ENCODE assay signal across 7 cellular contexts in genomic region chr11:128521697-128522062, GRCh38.
DNase-seq lines count a peak whose midpoint lies in the region; ATAC-seq and TF ChIP-seq lines count a peak whose summit lies in the region.

No MANE protein-coding gene starts in this region.

- H3F3A ChIP-seq in GM23248 (ENCODE audit: insufficient read depth) (peaks cover 64% of the 10 kb centered on the region), neural cell (ENCODE audit: insufficient read depth, low read length, poor library complexity, severe bottlenecking) (no peaks in the 10 kb centered on the region)

- H3K9ac ChIP-seq in GM23248 (peak overlapping the region; percentile 100), neural cell (ENCODE audit: low read length) (no peak overlapping the region)

- no peak for TF ChIP-seq RAD21 in neural cell (conservative IDR thresholded peaks at IDR 0.05)

- DNase-seq in GM23248 = peak; percentile 43
- DNase-seq in RWPE2 (ENCODE audit: low spot score) = no peak
- DNase-seq in epithelial cell of proximal tubule (ENCODE audit: low read depth) = no peak
- DNase-seq in stimulated activated CD8-positive, alpha-beta memory T cell treated with anti-CD3 and anti-CD28 coated beads, Interleukin-4, amount 100 ng/mL, for 48 hours = no peak

- H3K9me2 ChIP-seq in GM23248 (ENCODE audit: insufficient read depth) (no peaks in the 10 kb centered on the region), neural cell (ENCODE audit: insufficient read depth, low read length) (no peaks in the 10 kb centered on the region)

- H3K36me3 ChIP-seq in GM23248 (ENCODE audit: low read depth) (0 out of 2 replicates have a peak, but pooled peaks cover 7% of the 10 kb centered on the region), RWPE2 (ENCODE audit: low read depth) (peaks cover 42% of the 10 kb centered on the region), neural cell (ENCODE audit: insufficient read depth, low read length) (no peaks in the 10 kb centered on the region)

- ATAC-seq in RWPE2 (ENCODE audit: low read depth) (no peak), GM18907 (IDR thresholded peaks at IDR 0.05; ENCODE audit: unreplicated experiment) (no peak), HG03520 (IDR thresholded peaks at IDR 0.05; ENCODE audit: unreplicated experiment) (no peak)

- 0 to 3% methylated on average over 19 of the region's 19 CpGs for WGBS in GM23248 (ENCODE audit: low coverage in 1 of 2, low lambda C conversion rate in 2 of 2, missing lambda C conversion rate in 2 of 2), 2 experiments

- H3K79me2 ChIP-seq in GM23248 (ENCODE audit: insufficient read depth) (peaks cover 53% of the 10 kb centered on the region), neural cell (replicated peaks; ENCODE audit: insufficient read depth, low read length) (no peaks in the 10 kb centered on the region)

- peaks cover 21% of the 10 kb centered on the region; the same call in 1 of the 2 replicates for H4K20me1 ChIP-seq in GM23248 (ENCODE audit: insufficient read depth)
- H4K20me1 ChIP-seq in neural cell (ENCODE audit: insufficient read depth) = no peaks in the 10 kb centered on the region

- H2AFZ ChIP-seq in GM23248 = no peak overlapping the region
- no peak overlapping the region for H2AFZ ChIP-seq in neural cell (ENCODE audit: low read depth, low read length)

- H3K27ac ChIP-seq in GM23248 (peak overlapping the region; percentile 99), RWPE2 (ENCODE audit: poor library complexity, severe bottlenecking) (peak overlapping the region; percentile 98), neural cell (ENCODE audit: low read length) (no peak overlapping the region)

- H3K4me3 ChIP-seq in GM23248 (peak overlapping the region; percentile 99), RWPE2 (ENCODE audit: severe bottlenecking) (peak overlapping the region; percentile 60), epithelial cell of proximal tubule (ENCODE audit: low read depth, low read length) (peak overlapping the region; percentile 94), neural cell (ENCODE audit: low read length) (peak overlapping the region; percentile 69)

- in situ Hi-C loops in GM23248 (cut with MboI) = loop anchor here (25.0 kb wide), 1 partner anchor 484 kb away; no protein-coding TSS in a partner anchor

- no peak for TF ChIP-seq CTCF in RWPE2 (IDR thresholded peaks at IDR 0.05; ENCODE audit: poor library complexity, severe bottlenecking)
- TF ChIP-seq CTCF in epithelial cell of proximal tubule (conservative IDR thresholded peaks at IDR 0.05; ENCODE audit: low read depth, low read length) = no peak
- no peak for TF ChIP-seq CTCF in neural cell (IDR thresholded peaks at IDR 0.05; ENCODE audit: poor library complexity, severe bottlenecking)

- H3K27me3 ChIP-seq in GM23248 (replicated peaks; ENCODE audit: insufficient read depth) (no peaks in the 10 kb centered on the region), RWPE2 (ENCODE audit: insufficient read depth, poor library complexity, severe bottlenecking) (no peaks in the 10 kb centered on the region), neural cell (ENCODE audit: insufficient read depth, low read depth, low read length) (peaks cover 100% of the 10 kb centered on the region)

- H3K4me1 ChIP-seq in GM23248 (ENCODE audit: insufficient read depth) = peaks cover 52% of the 10 kb centered on the region
- peaks cover 64% of the 10 kb centered on the region for H3K4me1 ChIP-seq in RWPE2 (ENCODE audit: insufficient read depth, poor library complexity, severe bottlenecking)

- no peak for TF ChIP-seq EP300 in neural cell (conservative IDR thresholded peaks at IDR 0.05; ENCODE audit: poor library complexity, severe bottlenecking)

- H3K4me2 ChIP-seq in GM23248 (ENCODE audit: unreplicated experiment) = peak overlapping the region; percentile 92
- H3K4me2 ChIP-seq in neural cell (ENCODE audit: low read length) = no peak overlapping the region

- H3K9me3 ChIP-seq in GM23248 (ENCODE audit: low read depth) = no peaks in the 10 kb centered on the region
- H3K9me3 ChIP-seq in RWPE2 (ENCODE audit: severe bottlenecking) = no peaks in the 10 kb centered on the region
- H3K9me3 ChIP-seq in neural cell (ENCODE audit: low read length) = no peaks in the 10 kb centered on the region

TF ChIP-seq in neural cell, 6 proteins besides CTCF, POLR2A, EP300 and RAD21:
- no peak for TF ChIP-seq POLR2AphosphoS5 (IDR thresholded peaks at IDR 0.05)
- no peak for TF ChIP-seq REST (IDR thresholded peaks at IDR 0.05; ENCODE audit: borderline replicate concordance)
- no peak for TF ChIP-seq TAF1 (IDR thresholded peaks at IDR 0.05; ENCODE audit: low read depth)
- TF ChIP-seq EZH2 (IDR thresholded peaks at IDR 0.05; ENCODE audit: borderline replicate concordance, insufficient read depth, low read length, poor library complexity, severe bottlenecking) = no peak
- no peak for TF ChIP-seq MXI1 (conservative IDR thresholded peaks at IDR 0.05; ENCODE audit: poor library complexity, severe bottlenecking)
- no peak for TF ChIP-seq SMC3 (conservative IDR thresholded peaks at IDR 0.05; ENCODE audit: poor library complexity)
